In genomic region chrY:13068696-13069095, GRCh38 we compare ENCODE assay signal across 24 cellular contexts.
"Had no signal": no experiment of that assay in that cellular context is flagged by ENCODE, and none has a peak within 500 bp of the region (broad histone marks: within the 10 kb centered on the region; RNA-seq: fewer than 3 reads in every experiment).

No MANE protein-coding gene starts in this region.

- H3K9me3 Mint-ChIP-seq: mesothelial cell of epicardium, neural crest cell had no signal

- DNase-seq: dermis blood vessel endothelial cell; esophagus squamous epithelium; foreskin melanocyte; head of caudate nucleus; kidney; left cardiac atrium; left ventricle myocardium inferior; lower lobe of right lung; natural killer cell; nucleus accumbens; ovary; sigmoid colon; stimulated activated CD4-positive, alpha-beta T cell treated with anti-CD3 and anti-CD28 coated beads, Interleukin-2, amount 100 ng/mL, for 24 hours; stimulated activated CD4-positive, alpha-beta T cell treated with anti-CD3 and anti-CD28 coated beads, Interleukin-4, amount 100 ng/mL, for 4 hours; stimulated activated naive B cell treated with anti-CD40 and anti-IgM and Interleukin-4, amounts not matched to agents 10 μg/mL and 1 μg/mL and 100 μg/mL, for 72 hours; stimulated activated naive CD8-positive, alpha-beta T cell treated with anti-CD3 and anti-CD28 coated beads, Interleukin-15, amount 100 ng/mL, for 72 hours; testis had no signal

- H3K36me3 Mint-ChIP-seq: mesothelial cell of epicardium; natural killer cell; stimulated activated naive B cell treated with anti-CD40 and anti-IgM and Interleukin-4, amounts not matched to agents 10 μg/mL and 1 μg/mL and 100 μg/mL, for 72 hours had no signal

- FAIRE-seq: kidney had no signal

- H3K4me1 ChIP-seq: esophagus squamous epithelium, left ventricle myocardium inferior, lower lobe of right lung, right atrium auricular region, sigmoid colon, testis, tibial nerve had no signal

- ATAC-seq: left cardiac atrium; lower lobe of right lung; natural killer cell; stimulated activated naive B cell treated with anti-CD40 and anti-IgM and Interleukin-4, amounts not matched to agents 10 μg/mL and 1 μg/mL and 100 μg/mL, for 72 hours; stimulated activated naive CD8-positive, alpha-beta T cell treated with anti-CD3 and anti-CD28 coated beads, Interleukin-15, amount 100 ng/mL, for 72 hours had no signal

- H3K27ac Mint-ChIP-seq: memory B cell; mesothelial cell of epicardium; natural killer cell; stimulated activated naive B cell treated with anti-CD40 and anti-IgM and Interleukin-4, amounts not matched to agents 10 μg/mL and 1 μg/mL and 100 μg/mL, for 72 hours; stimulated activated naive CD8-positive, alpha-beta T cell treated with anti-CD3 and anti-CD28 coated beads, Interleukin-15, amount 100 ng/mL, for 72 hours had no signal

- H3K27me3 ChIP-seq: esophagus squamous epithelium, hepatocyte, ovary, right atrium auricular region, sigmoid colon, testis, tibial nerve had no signal

- H3K36me3 ChIP-seq: esophagus squamous epithelium, left ventricle myocardium inferior, lower lobe of right lung, ovary, right atrium auricular region, sigmoid colon, tibial nerve had no signal

- H3K4me3 Mint-ChIP-seq: memory B cell; mesothelial cell of epicardium; natural killer cell; neural crest cell; stimulated activated naive B cell treated with anti-CD40 and anti-IgM and Interleukin-4, amounts not matched to agents 10 μg/mL and 1 μg/mL and 100 μg/mL, for 72 hours; stimulated activated naive CD8-positive, alpha-beta T cell treated with anti-CD3 and anti-CD28 coated beads, Interleukin-15, amount 100 ng/mL, for 72 hours had no signal

- H3K4me3 ChIP-seq: esophagus squamous epithelium, hepatocyte, left ventricle myocardium inferior, lower lobe of right lung, ovary, right atrium auricular region, sigmoid colon, skin epidermis, testis, tibial nerve had no signal

- H3K27ac ChIP-seq: esophagus squamous epithelium, hepatocyte, left ventricle myocardium inferior, lower lobe of right lung, ovary, right atrium auricular region, sigmoid colon, skin epidermis, testis, tibial nerve had no signal

- H3K4me1 Mint-ChIP-seq: memory B cell; mesothelial cell of epicardium; natural killer cell; neural crest cell; stimulated activated naive B cell treated with anti-CD40 and anti-IgM and Interleukin-4, amounts not matched to agents 10 μg/mL and 1 μg/mL and 100 μg/mL, for 72 hours; stimulated activated naive CD8-positive, alpha-beta T cell treated with anti-CD3 and anti-CD28 coated beads, Interleukin-15, amount 100 ng/mL, for 72 hours had no signal

- H3K9me3 ChIP-seq: esophagus squamous epithelium, lower lobe of right lung, ovary, right atrium auricular region, sigmoid colon, testis had no signal

- H3K27me3 Mint-ChIP-seq: stimulated activated naive B cell treated with anti-CD40 and anti-IgM and Interleukin-4, amounts not matched to agents 10 μg/mL and 1 μg/mL and 100 μg/mL, for 72 hours; stimulated activated naive CD8-positive, alpha-beta T cell treated with anti-CD3 and anti-CD28 coated beads, Interleukin-15, amount 100 ng/mL, for 72 hours had no signal
